In the genomic region with DNA sequence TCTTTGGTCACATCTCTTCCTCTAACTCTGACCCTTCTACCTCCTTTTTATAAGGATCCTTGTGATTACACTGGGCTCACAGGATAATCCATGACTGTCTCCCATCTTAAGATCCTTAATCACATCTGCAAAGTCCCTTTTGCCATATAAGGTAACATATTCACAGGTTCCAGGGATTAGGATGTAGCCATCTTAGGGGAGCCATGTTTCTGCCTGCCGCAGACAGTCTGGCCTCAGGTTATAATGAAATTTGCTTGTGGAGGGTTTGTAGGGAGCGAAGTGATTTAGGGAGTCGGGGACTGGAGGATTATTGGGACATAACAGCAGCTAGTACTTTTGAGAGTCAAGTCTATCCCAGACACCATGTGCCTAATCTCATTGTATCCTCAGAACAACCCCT, we compare ENCODE assay signal across 20 cellular contexts. TPM values are rescaled to one million over a fixed set of nuclear protein-coding genes. Genes with fewer than 3 reads are reported as not detected.
DNase-seq lines count a peak whose midpoint lies in the region; ATAC-seq and TF ChIP-seq lines count a peak whose summit lies in the region.
"Had no signal": no experiment of that assay in that cellular context is flagged by ENCODE, and none has a peak within 500 bp of the region (broad histone marks: within the 10 kb centered on the region; RNA-seq: fewer than 3 reads in every experiment).

No MANE protein-coding gene starts in this region.

- ATAC-seq in naive B cell (ENCODE audit: low read depth in 2 of 2) (no peak), HG03432 (IDR thresholded peaks at IDR 0.05; ENCODE audit: unreplicated experiment) (no peak)
- ATAC-seq: Right ventricle myocardium inferior had no signal

- H3K9me3 ChIP-seq in tibial artery, result no peaks in the 10 kb centered on the region
- no peaks in the 10 kb centered on the region for H3K9me3 ChIP-seq in esophagus squamous epithelium
- H3K9me3 ChIP-seq in spleen, result peaks cover 0 to 5% (median 0%) of the 10 kb centered on the region in 8 donors
- H3K9me3 ChIP-seq: HAP-1 had no signal

- H3K27me3 ChIP-seq in tibial artery, result no peaks in the 10 kb centered on the region
- no peaks in the 10 kb centered on the region for H3K27me3 ChIP-seq in esophagus squamous epithelium
- H3K27me3 ChIP-seq in spleen (replicated peaks in 1 of 7), result no peaks in the 10 kb centered on the region

- POLR2A ChIA-PET in activated CD4-positive, alpha-beta T cell treated with anti-CD3 and anti-CD28 coated beads, Interleukin-2, amount 10 ng/mL, durations not matched to agents 7 days and 5 days (lab: Charles Lee), result no interaction called here

- intact Hi-C loops in tibial artery (cut with DNase I; ENCODE audit: low total_unique reads) (no loop called here), esophagus squamous epithelium (cut with DNase I) (no loop called here), spleen (cut with DNase I; ENCODE audit: low total_unique reads) (no loop called here)

- TF ChIP-seq CTCF in tibial artery (IDR thresholded peaks at IDR 0.05) (no peak), esophagus squamous epithelium (IDR thresholded peaks at IDR 0.05) (no peak), spleen (IDR thresholded peaks at IDR 0.05 in 8 of 11, conservative IDR thresholded peaks at IDR 0.05 in 3 of 11) (no peak)

- H3K27me3 Mint-ChIP-seq in activated CD4-positive, alpha-beta T cell treated with anti-CD3 and anti-CD28 coated beads, Interleukin-2, amount 10 ng/mL, durations not matched to agents 7 days and 5 days, result no peaks in the 10 kb centered on the region
- H3K27me3 Mint-ChIP-seq in naive B cell, result no peaks in the 10 kb centered on the region
- H3K27me3 Mint-ChIP-seq: B cell, IgD-negative memory B cell had no signal

- H3K36me3 ChIP-seq in tibial artery (peaks cover 0 to 11% (median 9%) of the 10 kb centered on the region in 3 donors), esophagus squamous epithelium (peaks cover 0 to 60% (median 0%) of the 10 kb centered on the region in 3 donors), spleen (peaks cover 0 to 57% (median 5%) of the 10 kb centered on the region in 6 donors)

- H3K27ac Mint-ChIP-seq in activated CD4-positive, alpha-beta T cell treated with anti-CD3 and anti-CD28 coated beads, Interleukin-2, amount 10 ng/mL, durations not matched to agents 7 days and 5 days, result peak overlapping the region; percentile 16
- H3K27ac Mint-ChIP-seq in naive B cell, result peak overlapping the region in 5 of 6 donors; percentile 21 to 83 (median 37)
- H3K27ac Mint-ChIP-seq: B cell, IgD-negative memory B cell had no signal

- H3K9me3 Mint-ChIP-seq in activated CD4-positive, alpha-beta T cell treated with anti-CD3 and anti-CD28 coated beads, Interleukin-2, amount 10 ng/mL, durations not matched to agents 7 days and 5 days, result no peaks in the 10 kb centered on the region
- H3K9me3 Mint-ChIP-seq in naive B cell, result no peaks in the 10 kb centered on the region
- H3K9me3 Mint-ChIP-seq: IgD-negative memory B cell had no signal

- H3K4me1 Mint-ChIP-seq in activated CD4-positive, alpha-beta T cell treated with anti-CD3 and anti-CD28 coated beads, Interleukin-2, amount 10 ng/mL, durations not matched to agents 7 days and 5 days, result peaks cover 16% of the 10 kb centered on the region
- peaks cover 38 to 59% (median 52%) of the 10 kb centered on the region in 3 donors for H3K4me1 Mint-ChIP-seq in naive B cell

- H3K36me3 Mint-ChIP-seq in activated CD4-positive, alpha-beta T cell treated with anti-CD3 and anti-CD28 coated beads, Interleukin-2, amount 10 ng/mL, durations not matched to agents 7 days and 5 days (ENCODE audit: low read depth), result peaks cover 18% of the 10 kb centered on the region
- H3K36me3 Mint-ChIP-seq in naive B cell, result peaks cover 7 to 9% of the 10 kb centered on the region in 2 donors

- CTCF ChIA-PET in activated CD4-positive, alpha-beta T cell treated with anti-CD3 and anti-CD28 coated beads, Interleukin-2, amount 10 ng/mL, durations not matched to agents 7 days and 5 days (lab: Charles Lee), result no interaction called here

- TF ChIP-seq POLR2A in esophagus squamous epithelium (IDR thresholded peaks at IDR 0.05) (no peak), spleen (IDR thresholded peaks at IDR 0.05) (no peak)

- no peak for DNase-seq in activated CD4-positive, alpha-beta T cell treated with anti-CD3 and anti-CD28 coated beads, Interleukin-2, amount 10 ng/mL, durations not matched to agents 7 days and 5 days
- DNase-seq in activated CD4-positive, alpha-beta T cell treated with anti-CD3 and anti-CD28 coated beads, Interleukin-2, amount 50 U/mL, for 4 hours, result no peak
- DNase-seq in NCI-H82 treated with DMSO at 0.1 percent for 48 hours (lab: John Stamatoyannopoulos, UW; ENCODE audit: unreplicated experiment), result peak; percentile 99
- no peak for DNase-seq in naive B cell
- DNase-seq in tibial artery, result no peak
- no peak for DNase-seq in esophagus squamous epithelium (lab: John Stamatoyannopoulos, UW)
- DNase-seq in spleen, result no peak
- DNase-seq: 8988T, DMS 273 treated with DMSO at 0.1 percent for 48 hours, Kasumi-1, MM.1S, NCI-H1092, NCI-H2081 had no signal

- WGBS in esophagus squamous epithelium, 2 donors, result 96% methylated on average over 3 of the region's 3 CpGs
- 94 to 99% (median 97%) methylated on average over 3 of the region's 3 CpGs for WGBS in spleen, 5 donors

- H3K4me3 ChIP-seq in tibial artery, result no peak overlapping the region
- H3K4me3 ChIP-seq in esophagus squamous epithelium, result no peak overlapping the region
- H3K4me3 ChIP-seq in spleen, result no peak overlapping the region
- H3K4me3 ChIP-seq: HAP-1 had no signal

- H3K4me3 Mint-ChIP-seq in activated CD4-positive, alpha-beta T cell treated with anti-CD3 and anti-CD28 coated beads, Interleukin-2, amount 10 ng/mL, durations not matched to agents 7 days and 5 days, result no peak overlapping the region
- peak overlapping the region in 1 of 8 donors; percentile 22 for H3K4me3 Mint-ChIP-seq in naive B cell
- H3K4me3 Mint-ChIP-seq: B cell, IgD-negative memory B cell had no signal

- H3K27ac ChIP-seq in tibial artery, result peak overlapping the region; percentile 55 to 87
- peak overlapping the region in 1 of 4 donors; percentile 43 for H3K27ac ChIP-seq in esophagus squamous epithelium
- no peak overlapping the region for H3K27ac ChIP-seq in spleen

- H3K4me1 ChIP-seq in tibial artery (peaks cover 0 to 89% (median 64%) of the 10 kb centered on the region in 4 donors), esophagus squamous epithelium (peaks cover 14 to 89% (median 23%) of the 10 kb centered on the region in 3 donors), spleen (peaks cover 3 to 51% (median 16%) of the 10 kb centered on the region in 6 donors)
- H3K4me1 ChIP-seq: HAP-1 had no signal

RNA-seq across cellular contexts. Expression of a gene that starts 7.7 kb away (rescaled TPM):
- total RNA-seq in activated CD4-positive, alpha-beta T cell treated with anti-CD3 and anti-CD28 coated beads, Interleukin-2, amount 10 ng/mL, durations not matched to agents 7 days and 5 days, result 10 to 100 TPM; 21.9 to 23.8 TPM
- polyA plus RNA-seq in naive B cell (ENCODE audit: low read depth in 6 of 6) (1 to 10 TPM; 1.2 to 2.9 (median 1.8) TPM), spleen (1 to 10 TPM; 2.4 to 5.8 (median 2.6) TPM)
- total RNA-seq in esophagus squamous epithelium (10 to 100 TPM; 10.6 to 26.9 (median 16.2) TPM), spleen (10 to 100 TPM; 19.5 to 37.7 (median 27.5) TPM)

RNA-seq across cellular contexts. Expression of a gene that starts 51.5 kb away (rescaled TPM):
- under 1 TPM in 1 of 2 experiments, not detected in 1; 0.22 TPM for total RNA-seq in activated CD4-positive, alpha-beta T cell treated with anti-CD3 and anti-CD28 coated beads, Interleukin-2, amount 10 ng/mL, durations not matched to agents 7 days and 5 days
- polyA plus RNA-seq in naive B cell (ENCODE audit: low read depth in 6 of 6) (1 to 10 TPM in 1 of 6 donors, under 1 TPM in 4, not detected in 1; 0.21 to 1.2 (median 0.81) TPM), spleen (under 1 TPM; 0.09 to 0.14 (median 0.10) TPM)
- total RNA-seq in esophagus squamous epithelium (not detected), spleen (under 1 TPM in 2 of 7 donors, not detected in 5; 0.16 to 0.24 TPM)
- total RNA-seq: NCI-H460, Right ventricle myocardium inferior had no signal
- polyA plus RNA-seq: AG04450 had no signal

Comparison
In these comparisons a context has a peak if more than half of its experiments do, and no peak if none do; other contexts are left out.
1. H3K27ac ChIP-seq: peak in tibial artery (2 of 2); none in spleen (0 of 8).